Comparison of ENCODE assay signal across 8 cellular contexts in genomic region chr17:49787932-49788442, GRCh38. TPM values are rescaled to one million over a fixed set of nuclear protein-coding genes. Genes with fewer than 3 reads are reported as not detected.
DNase-seq lines count a peak whose midpoint lies in the region; ATAC-seq lines count a peak whose summit lies in the region.
"Had no signal": no experiment of that assay in that cellular context is flagged by ENCODE, and none has a peak within 500 bp of the region (broad histone marks: within the 10 kb centered on the region; RNA-seq: fewer than 3 reads in every experiment).

No MANE protein-coding gene starts in this region.

- H3K27me3 Mint-ChIP-seq in T-helper 17 cell = no peaks in the 10 kb centered on the region

- ATAC-seq in T-helper 17 cell (no peak), HG03520 (IDR thresholded peaks at IDR 0.05; ENCODE audit: unreplicated experiment) (no peak), GM21447 (IDR thresholded peaks at IDR 0.05; ENCODE audit: unreplicated experiment) (no peak)

- H3K4me1 Mint-ChIP-seq in T-helper 17 cell = peaks cover 34% of the 10 kb centered on the region

- H3K4me1 ChIP-seq in HAP-1 (peaks cover 16% of the 10 kb centered on the region), neuron (ENCODE audit: insufficient read depth, low read length) (peaks cover 22% of the 10 kb centered on the region)

- peaks cover 3% of the 10 kb centered on the region for H3K36me3 Mint-ChIP-seq in T-helper 17 cell (ENCODE audit: low read depth)

- in situ Hi-C loops in HAP-1 (cut with MboI; ENCODE audit: low sequenced_read_pairs) = no loop called here

- peak overlapping the region; percentile 96 for H3K4me3 Mint-ChIP-seq in T-helper 17 cell

- DNase-seq in HAP-1 (ENCODE audit: low spot score in 2 of 2) (peak in 1 of 2 experiments; percentile 15), T-helper 17 cell (peak in 1 of 3 donors; percentile 15), pons (ENCODE audit: low spot score) (no peak)
- peak; percentile 4 for DNase-seq in effector CD4-positive, alpha-beta T cell

- peak overlapping the region; percentile 77 for H2AFZ ChIP-seq in neuron (ENCODE audit: low read depth, low read length)

- H3K4me3 ChIP-seq in HAP-1 = peak overlapping the region; percentile 97
- peak overlapping the region; percentile 95 for H3K4me3 ChIP-seq in neuron (ENCODE audit: low read length)

- H3K27me3 ChIP-seq in HAP-1 (ENCODE audit: low read depth) = no peaks in the 10 kb centered on the region
- H3K27me3 ChIP-seq in neuron (ENCODE audit: insufficient read depth, low read length) = no peaks in the 10 kb centered on the region

- H3K27ac Mint-ChIP-seq in T-helper 17 cell = peak overlapping the region; percentile 99

- H3K9me3 ChIP-seq in HAP-1 (no peaks in the 10 kb centered on the region), T-helper 17 cell (ENCODE audit: control insufficient read depth, low read length, poor library complexity, severe bottlenecking) (no peaks in the 10 kb centered on the region), neuron (ENCODE audit: low read length) (no peaks in the 10 kb centered on the region)

- H3K36me3 ChIP-seq in HAP-1 (replicated peaks) (peaks cover 18% of the 10 kb centered on the region), neuron (ENCODE audit: insufficient read depth, low read length) (peaks cover 19% of the 10 kb centered on the region)

RNA-seq across cellular contexts. Expression of gene KAT7, which starts 0.5 kb away (rescaled TPM):
- 100 to 1,000 TPM; 191 to 201 TPM for total RNA-seq in T-helper 17 cell

RNA-seq across cellular contexts. Expression of gene FAM117A, which starts 24.1 kb away (rescaled TPM):
- 10 to 100 TPM; 58.9 to 68.6 TPM for total RNA-seq in T-helper 17 cell

RNA-seq across cellular contexts. Expression of gene TAC4, which starts 59.9 kb away (rescaled TPM):
- not detected for total RNA-seq in T-helper 17 cell
- total RNA-seq: activated CD8-positive, alpha-beta memory T cell treated with anti-CD3 and anti-CD28 coated beads for 36 hours had no signal
